1 cellular context compared by ENCODE assay signal in the genomic region with DNA sequence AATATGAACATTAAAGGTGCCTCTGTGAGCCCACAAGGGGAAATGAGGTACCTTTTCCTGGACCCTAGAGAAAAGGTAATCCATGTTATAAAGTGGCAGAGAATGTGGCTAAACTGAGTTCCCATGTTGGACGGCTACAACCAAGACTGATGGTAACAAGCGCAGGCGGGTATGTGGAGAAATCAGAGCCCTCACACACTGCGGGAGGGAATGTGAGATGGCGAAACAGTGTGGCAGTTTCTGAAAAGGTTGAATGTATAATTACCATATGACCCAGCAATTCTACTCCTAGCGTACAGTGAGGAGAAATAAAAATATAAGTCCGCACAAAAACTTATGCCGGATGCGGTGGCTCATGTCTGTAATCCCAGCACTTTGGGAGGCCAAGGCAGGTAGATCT.
TF ChIP-seq lines count a peak whose summit lies in the region.

No MANE protein-coding gene starts in this region.

TF ChIP-seq in GM23338, 12 proteins besides CTCF, POLR2A, EP300 and RAD21:
- TF ChIP-seq, protein P1, sequence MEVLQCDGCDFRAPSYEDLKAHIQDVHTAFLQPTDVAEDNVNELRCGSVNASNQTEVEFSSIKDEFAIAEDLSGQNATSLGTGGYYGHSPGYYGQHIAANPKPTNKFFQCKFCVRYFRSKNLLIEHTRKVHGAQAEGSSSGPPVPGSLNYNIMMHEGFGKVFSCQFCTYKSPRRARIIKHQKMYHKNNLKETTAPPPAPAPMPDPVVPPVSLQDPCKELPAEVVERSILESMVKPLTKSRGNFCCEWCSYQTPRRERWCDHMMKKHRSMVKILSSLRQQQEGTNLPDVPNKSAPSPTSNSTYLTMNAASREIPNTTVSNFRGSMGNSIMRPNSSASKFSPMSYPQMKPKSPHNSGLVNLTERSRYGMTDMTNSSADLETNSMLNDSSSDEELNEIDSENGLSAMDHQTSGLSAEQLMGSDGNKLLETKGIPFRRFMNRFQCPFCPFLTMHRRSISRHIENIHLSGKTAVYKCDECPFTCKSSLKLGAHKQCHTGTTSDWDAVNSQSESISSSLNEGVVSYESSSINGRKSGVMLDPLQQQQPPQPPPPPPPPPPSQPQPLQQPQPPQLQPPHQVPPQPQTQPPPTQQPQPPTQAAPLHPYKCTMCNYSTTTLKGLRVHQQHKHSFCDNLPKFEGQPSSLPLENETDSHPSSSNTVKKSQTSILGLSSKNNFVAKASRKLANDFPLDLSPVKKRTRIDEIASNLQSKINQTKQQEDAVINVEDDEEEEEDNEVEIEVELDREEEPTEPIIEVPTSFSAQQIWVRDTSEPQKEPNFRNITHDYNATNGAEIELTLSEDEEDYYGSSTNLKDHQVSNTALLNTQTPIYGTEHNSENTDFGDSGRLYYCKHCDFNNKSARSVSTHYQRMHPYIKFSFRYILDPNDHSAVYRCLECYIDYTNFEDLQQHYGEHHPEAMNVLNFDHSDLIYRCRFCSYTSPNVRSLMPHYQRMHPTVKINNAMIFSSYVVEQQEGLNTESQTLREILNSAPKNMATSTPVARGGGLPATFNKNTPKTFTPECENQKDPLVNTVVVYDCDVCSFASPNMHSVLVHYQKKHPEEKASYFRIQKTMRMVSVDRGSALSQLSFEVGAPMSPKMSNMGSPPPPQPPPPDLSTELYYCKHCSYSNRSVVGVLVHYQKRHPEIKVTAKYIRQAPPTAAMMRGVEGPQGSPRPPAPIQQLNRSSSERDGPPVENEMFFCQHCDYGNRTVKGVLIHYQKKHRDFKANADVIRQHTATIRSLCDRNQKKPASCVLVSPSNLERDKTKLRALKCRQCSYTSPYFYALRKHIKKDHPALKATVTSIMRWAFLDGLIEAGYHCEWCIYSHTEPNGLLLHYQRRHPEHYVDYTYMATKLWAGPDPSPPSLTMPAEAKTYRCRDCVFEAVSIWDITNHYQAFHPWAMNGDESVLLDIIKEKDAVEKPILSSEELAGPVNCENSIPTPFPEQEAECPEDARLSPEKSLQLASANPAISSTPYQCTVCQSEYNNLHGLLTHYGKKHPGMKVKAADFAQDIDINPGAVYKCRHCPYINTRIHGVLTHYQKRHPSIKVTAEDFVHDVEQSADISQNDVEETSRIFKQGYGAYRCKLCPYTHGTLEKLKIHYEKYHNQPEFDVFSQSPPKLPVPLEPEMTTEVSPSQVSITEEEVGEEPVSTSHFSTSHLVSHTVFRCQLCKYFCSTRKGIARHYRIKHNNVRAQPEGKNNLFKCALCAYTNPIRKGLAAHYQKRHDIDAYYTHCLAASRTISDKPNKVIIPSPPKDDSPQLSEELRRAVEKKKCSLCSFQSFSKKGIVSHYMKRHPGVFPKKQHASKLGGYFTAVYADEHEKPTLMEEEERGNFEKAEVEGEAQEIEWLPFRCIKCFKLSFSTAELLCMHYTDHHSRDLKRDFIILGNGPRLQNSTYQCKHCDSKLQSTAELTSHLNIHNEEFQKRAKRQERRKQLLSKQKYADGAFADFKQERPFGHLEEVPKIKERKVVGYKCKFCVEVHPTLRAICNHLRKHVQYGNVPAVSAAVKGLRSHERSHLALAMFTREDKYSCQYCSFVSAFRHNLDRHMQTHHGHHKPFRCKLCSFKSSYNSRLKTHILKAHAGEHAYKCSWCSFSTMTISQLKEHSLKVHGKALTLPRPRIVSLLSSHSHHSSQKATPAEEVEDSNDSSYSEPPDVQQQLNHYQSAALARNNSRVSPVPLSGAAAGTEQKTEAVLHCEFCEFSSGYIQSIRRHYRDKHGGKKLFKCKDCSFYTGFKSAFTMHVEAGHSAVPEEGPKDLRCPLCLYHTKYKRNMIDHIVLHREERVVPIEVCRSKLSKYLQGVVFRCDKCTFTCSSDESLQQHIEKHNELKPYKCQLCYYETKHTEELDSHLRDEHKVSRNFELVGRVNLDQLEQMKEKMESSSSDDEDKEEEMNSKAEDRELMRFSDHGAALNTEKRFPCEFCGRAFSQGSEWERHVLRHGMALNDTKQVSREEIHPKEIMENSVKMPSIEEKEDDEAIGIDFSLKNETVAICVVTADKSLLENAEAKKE (CRISPR knock-in tag; IDR thresholded peaks at IDR 0.05): no peak
- no peak for TF ChIP-seq STAT1 (IDR thresholded peaks at IDR 0.05; ENCODE audit: unreplicated experiment)
- no peak for TF ChIP-seq ZNF114 (CRISPR knock-in tag; IDR thresholded peaks at IDR 0.05)
- TF ChIP-seq ETS1 (IDR thresholded peaks at IDR 0.05): no peak
TF ChIP-seq in GM23338: peak in this region for 0.
